In the genomic region with DNA sequence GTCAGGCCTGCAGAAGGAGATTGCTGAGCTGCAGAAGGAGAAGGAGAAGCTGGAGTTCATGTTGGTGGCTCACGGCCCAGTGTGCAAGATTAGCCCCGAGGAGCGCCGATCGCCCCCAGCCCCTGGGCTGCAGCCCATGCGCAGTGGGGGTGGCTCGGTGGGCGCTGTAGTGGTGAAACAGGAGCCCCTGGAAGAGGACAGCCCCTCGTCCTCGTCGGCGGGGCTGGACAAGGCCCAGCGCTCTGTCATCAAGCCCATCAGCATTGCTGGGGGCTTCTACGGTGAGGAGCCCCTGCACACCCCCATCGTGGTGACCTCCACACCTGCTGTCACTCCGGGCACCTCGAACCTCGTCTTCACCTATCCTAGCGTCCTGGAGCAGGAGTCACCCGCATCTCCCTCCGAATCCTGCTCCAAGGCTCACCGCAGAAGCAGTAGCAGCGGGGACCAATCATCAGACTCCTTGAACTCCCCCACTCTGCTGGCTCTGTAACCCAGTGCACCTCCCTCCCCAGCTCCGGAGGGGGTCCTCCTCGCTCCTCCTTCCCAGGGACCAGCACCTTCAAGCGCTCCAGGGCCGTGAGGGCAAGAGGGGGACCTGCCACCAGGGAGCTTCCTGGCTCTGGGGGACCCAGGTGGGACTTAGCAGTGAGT, we compare ENCODE assay signal across 1 cellular context.
TF ChIP-seq lines count a peak whose summit lies in the region.

No MANE protein-coding gene starts in this region.

TF ChIP-seq in HepG2, 621 proteins besides CTCF, POLR2A, EP300 and RAD21:
- TF ChIP-seq, protein P1, sequence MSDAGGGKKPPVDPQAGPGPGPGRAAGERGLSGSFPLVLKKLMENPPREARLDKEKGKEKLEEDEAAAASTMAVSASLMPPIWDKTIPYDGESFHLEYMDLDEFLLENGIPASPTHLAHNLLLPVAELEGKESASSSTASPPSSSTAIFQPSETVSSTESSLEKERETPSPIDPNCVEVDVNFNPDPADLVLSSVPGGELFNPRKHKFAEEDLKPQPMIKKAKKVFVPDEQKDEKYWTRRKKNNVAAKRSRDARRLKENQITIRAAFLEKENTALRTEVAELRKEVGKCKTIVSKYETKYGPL (CRISPR knock-in tag; IDR thresholded peaks at IDR 0.05), result no peak
- TF ChIP-seq, protein P2, sequence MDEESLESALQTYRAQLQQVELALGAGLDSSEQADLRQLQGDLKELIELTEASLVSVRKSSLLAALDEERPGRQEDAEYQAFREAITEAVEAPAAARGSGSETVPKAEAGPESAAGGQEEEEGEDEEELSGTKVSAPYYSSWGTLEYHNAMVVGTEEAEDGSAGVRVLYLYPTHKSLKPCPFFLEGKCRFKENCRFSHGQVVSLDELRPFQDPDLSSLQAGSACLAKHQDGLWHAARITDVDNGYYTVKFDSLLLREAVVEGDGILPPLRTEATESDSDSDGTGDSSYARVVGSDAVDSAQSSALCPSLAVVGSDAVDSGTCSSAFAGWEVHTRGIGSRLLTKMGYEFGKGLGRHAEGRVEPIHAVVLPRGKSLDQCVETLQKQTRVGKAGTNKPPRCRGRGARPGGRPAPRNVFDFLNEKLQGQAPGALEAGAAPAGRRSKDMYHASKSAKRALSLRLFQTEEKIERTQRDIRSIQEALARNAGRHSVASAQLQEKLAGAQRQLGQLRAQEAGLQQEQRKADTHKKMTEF (CRISPR knock-in tag; IDR thresholded peaks at IDR 0.05), result no peak
- TF ChIP-seq, protein P3, sequence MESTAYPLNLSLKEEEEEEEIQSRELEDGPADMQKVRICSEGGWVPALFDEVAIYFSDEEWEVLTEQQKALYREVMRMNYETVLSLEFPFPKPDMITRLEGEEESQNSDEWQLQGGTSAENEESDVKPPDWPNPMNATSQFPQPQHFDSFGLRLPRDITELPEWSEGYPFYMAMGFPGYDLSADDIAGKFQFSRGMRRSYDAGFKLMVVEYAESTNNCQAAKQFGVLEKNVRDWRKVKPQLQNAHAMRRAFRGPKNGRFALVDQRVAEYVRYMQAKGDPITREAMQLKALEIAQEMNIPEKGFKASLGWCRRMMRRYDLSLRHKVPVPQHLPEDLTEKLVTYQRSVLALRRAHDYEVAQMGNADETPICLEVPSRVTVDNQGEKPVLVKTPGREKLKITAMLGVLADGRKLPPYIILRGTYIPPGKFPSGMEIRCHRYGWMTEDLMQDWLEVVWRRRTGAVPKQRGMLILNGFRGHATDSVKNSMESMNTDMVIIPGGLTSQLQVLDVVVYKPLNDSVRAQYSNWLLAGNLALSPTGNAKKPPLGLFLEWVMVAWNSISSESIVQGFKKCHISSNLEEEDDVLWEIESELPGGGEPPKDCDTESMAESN (CRISPR knock-in tag; conservative IDR thresholded peaks at IDR 0.05), result no peak
- TF ChIP-seq, protein P4, sequence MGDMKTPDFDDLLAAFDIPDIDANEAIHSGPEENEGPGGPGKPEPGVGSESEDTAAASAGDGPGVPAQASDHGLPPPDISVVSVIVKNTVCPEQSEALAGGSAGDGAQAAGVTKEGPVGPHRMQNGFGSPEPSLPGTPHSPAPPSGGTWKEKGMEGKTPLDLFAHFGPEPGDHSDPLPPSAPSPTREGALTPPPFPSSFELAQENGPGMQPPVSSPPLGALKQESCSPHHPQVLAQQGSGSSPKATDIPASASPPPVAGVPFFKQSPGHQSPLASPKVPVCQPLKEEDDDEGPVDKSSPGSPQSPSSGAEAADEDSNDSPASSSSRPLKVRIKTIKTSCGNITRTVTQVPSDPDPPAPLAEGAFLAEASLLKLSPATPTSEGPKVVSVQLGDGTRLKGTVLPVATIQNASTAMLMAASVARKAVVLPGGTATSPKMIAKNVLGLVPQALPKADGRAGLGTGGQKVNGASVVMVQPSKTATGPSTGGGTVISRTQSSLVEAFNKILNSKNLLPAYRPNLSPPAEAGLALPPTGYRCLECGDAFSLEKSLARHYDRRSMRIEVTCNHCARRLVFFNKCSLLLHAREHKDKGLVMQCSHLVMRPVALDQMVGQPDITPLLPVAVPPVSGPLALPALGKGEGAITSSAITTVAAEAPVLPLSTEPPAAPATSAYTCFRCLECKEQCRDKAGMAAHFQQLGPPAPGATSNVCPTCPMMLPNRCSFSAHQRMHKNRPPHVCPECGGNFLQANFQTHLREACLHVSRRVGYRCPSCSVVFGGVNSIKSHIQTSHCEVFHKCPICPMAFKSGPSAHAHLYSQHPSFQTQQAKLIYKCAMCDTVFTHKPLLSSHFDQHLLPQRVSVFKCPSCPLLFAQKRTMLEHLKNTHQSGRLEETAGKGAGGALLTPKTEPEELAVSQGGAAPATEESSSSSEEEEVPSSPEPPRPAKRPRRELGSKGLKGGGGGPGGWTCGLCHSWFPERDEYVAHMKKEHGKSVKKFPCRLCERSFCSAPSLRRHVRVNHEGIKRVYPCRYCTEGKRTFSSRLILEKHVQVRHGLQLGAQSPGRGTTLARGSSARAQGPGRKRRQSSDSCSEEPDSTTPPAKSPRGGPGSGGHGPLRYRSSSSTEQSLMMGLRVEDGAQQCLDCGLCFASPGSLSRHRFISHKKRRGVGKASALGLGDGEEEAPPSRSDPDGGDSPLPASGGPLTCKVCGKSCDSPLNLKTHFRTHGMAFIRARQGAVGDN (CRISPR knock-in tag; IDR thresholded peaks at IDR 0.05), result peak; percentile 21; the same call in 1 of the 2 replicates
- TF ChIP-seq, protein P5, sequence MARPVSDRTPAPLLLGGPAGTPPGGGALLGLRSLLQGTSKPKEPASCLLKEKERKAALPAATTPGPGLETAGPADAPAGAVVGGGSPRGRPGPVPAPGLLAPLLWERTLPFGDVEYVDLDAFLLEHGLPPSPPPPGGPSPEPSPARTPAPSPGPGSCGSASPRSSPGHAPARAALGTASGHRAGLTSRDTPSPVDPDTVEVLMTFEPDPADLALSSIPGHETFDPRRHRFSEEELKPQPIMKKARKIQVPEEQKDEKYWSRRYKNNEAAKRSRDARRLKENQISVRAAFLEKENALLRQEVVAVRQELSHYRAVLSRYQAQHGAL (CRISPR knock-in tag; IDR thresholded peaks at IDR 0.05; ENCODE audit: not compliant biosample characterization), result no peak
- TF ChIP-seq, protein P6, sequence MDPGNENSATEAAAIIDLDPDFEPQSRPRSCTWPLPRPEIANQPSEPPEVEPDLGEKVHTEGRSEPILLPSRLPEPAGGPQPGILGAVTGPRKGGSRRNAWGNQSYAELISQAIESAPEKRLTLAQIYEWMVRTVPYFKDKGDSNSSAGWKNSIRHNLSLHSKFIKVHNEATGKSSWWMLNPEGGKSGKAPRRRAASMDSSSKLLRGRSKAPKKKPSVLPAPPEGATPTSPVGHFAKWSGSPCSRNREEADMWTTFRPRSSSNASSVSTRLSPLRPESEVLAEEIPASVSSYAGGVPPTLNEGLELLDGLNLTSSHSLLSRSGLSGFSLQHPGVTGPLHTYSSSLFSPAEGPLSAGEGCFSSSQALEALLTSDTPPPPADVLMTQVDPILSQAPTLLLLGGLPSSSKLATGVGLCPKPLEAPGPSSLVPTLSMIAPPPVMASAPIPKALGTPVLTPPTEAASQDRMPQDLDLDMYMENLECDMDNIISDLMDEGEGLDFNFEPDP (CRISPR knock-in tag; conservative IDR thresholded peaks at IDR 0.05), result no peak
- no peak for TF ChIP-seq SRY (CRISPR knock-in tag; IDR thresholded peaks at IDR 0.05)
